Comparison of ENCODE assay signal across 27 cellular contexts in genomic region chr4:4499438-4500123, GRCh38.
"Had no signal": no experiment of that assay in that cellular context is flagged by ENCODE, and none has a peak within 500 bp of the region (broad histone marks: within the 10 kb centered on the region; RNA-seq: fewer than 3 reads in every experiment).

No MANE protein-coding gene starts in this region.

- H3K9me3 ChIP-seq: esophagus muscularis mucosa, heart right ventricle, prostate gland, suprapubic skin, tibial nerve had no signal

- FAIRE-seq: bronchial epithelial cell, urothelium cell line had no signal

- H3K4me1 ChIP-seq: foreskin keratinocyte, prostate gland had no signal

- H3K27me3 Mint-ChIP-seq: activated CD4-positive, alpha-beta memory T cell treated with anti-CD3 and anti-CD28 coated beads, Interleukin-2, amount 10 ng/mL, durations not matched to agents 7 days and 5 days; activated CD4-positive, alpha-beta T cell treated with anti-CD3 and anti-CD28 coated beads, Interleukin-2, amount 10 ng/mL, durations not matched to agents 7 days and 5 days; activated T-helper 17 cell treated with anti-CD3 and anti-CD28 coated beads, Interleukin-2, amount 50 U/mL, for 72 hours; central memory CD8-positive, alpha-beta T cell; dendritic cell treated with granulocyte-macrophage colony-stimulating factor and Interleukin-4, amounts not matched to agents 40 ng/mL and 50 ng/mL, for 4 days; natural killer cell treated with Interleukin-12 subunit alpha and Interleukin-12 subunit beta and Interleukin-15 and Interleukin-18, amount 100 ng/mL, for 72 hours; T-helper 17 cell had no signal

- H3K27me3 ChIP-seq: esophagus muscularis mucosa, foreskin keratinocyte, heart right ventricle, suprapubic skin, tibial nerve had no signal

- H3K36me3 Mint-ChIP-seq: natural killer cell treated with Interleukin-12 subunit alpha and Interleukin-12 subunit beta and Interleukin-15 and Interleukin-18, amount 100 ng/mL, for 72 hours had no signal

- H3K4me3 ChIP-seq: esophagus muscularis mucosa, heart right ventricle, prostate gland, suprapubic skin, tibial nerve had no signal

- H3K27ac Mint-ChIP-seq: activated CD4-positive, alpha-beta memory T cell treated with anti-CD3 and anti-CD28 coated beads, Interleukin-2, amount 10 ng/mL, durations not matched to agents 7 days and 5 days; activated CD4-positive, alpha-beta T cell treated with anti-CD3 and anti-CD28 coated beads, Interleukin-2, amount 10 ng/mL, durations not matched to agents 7 days and 5 days; activated T-helper 17 cell treated with anti-CD3 and anti-CD28 coated beads, Interleukin-2, amount 50 U/mL, for 72 hours; dendritic cell treated with granulocyte-macrophage colony-stimulating factor and Interleukin-4, amounts not matched to agents 40 ng/mL and 50 ng/mL, for 4 days; endodermal cell; natural killer cell treated with Interleukin-12 subunit alpha and Interleukin-12 subunit beta and Interleukin-15 and Interleukin-18, amount 100 ng/mL, for 72 hours; T-helper 17 cell had no signal

- ATAC-seq: activated T-cell treated with anti-CD3 and anti-CD28 coated beads, Interleukin-2, amount 50 U/mL, for 4 hours; activated T-helper 17 cell treated with anti-CD3 and anti-CD28 coated beads, Interleukin-2, amount 50 U/mL, for 72 hours; foreskin keratinocyte; heart right ventricle; natural killer cell treated with Interleukin-12 subunit alpha and Interleukin-12 subunit beta and Interleukin-15 and Interleukin-18, amount 100 ng/mL, for 72 hours; T-helper 17 cell had no signal

- H3K27ac ChIP-seq: esophagus muscularis mucosa, foreskin keratinocyte, heart right ventricle, prostate gland, suprapubic skin, tibial nerve had no signal

- H3K36me3 ChIP-seq: esophagus muscularis mucosa, heart right ventricle, prostate gland, suprapubic skin, tibial nerve had no signal

- H3K9me3 Mint-ChIP-seq: activated CD4-positive, alpha-beta memory T cell treated with anti-CD3 and anti-CD28 coated beads, Interleukin-2, amount 10 ng/mL, durations not matched to agents 7 days and 5 days; activated CD4-positive, alpha-beta T cell treated with anti-CD3 and anti-CD28 coated beads, Interleukin-2, amount 10 ng/mL, durations not matched to agents 7 days and 5 days; activated T-cell treated with anti-CD3 and anti-CD28 coated beads, Interleukin-2, amount 50 U/mL, for 4 hours; activated T-helper 17 cell treated with anti-CD3 and anti-CD28 coated beads, Interleukin-2, amount 50 U/mL, for 72 hours; central memory CD8-positive, alpha-beta T cell; dendritic cell treated with granulocyte-macrophage colony-stimulating factor and Interleukin-4, amounts not matched to agents 40 ng/mL and 50 ng/mL, for 4 days; endodermal cell; natural killer cell treated with Interleukin-12 subunit alpha and Interleukin-12 subunit beta and Interleukin-15 and Interleukin-18, amount 100 ng/mL, for 72 hours had no signal

- DNase-seq: activated CD4-positive, alpha-beta memory T cell treated with anti-CD3 and anti-CD28 coated beads, Interleukin-2, amount 10 ng/mL, durations not matched to agents 7 days and 5 days; activated CD4-positive, alpha-beta T cell treated with anti-CD3 and anti-CD28 coated beads for 1 hour; activated CD4-positive, alpha-beta T cell treated with anti-CD3 and anti-CD28 coated beads, Interleukin-2, amount 10 ng/mL, durations not matched to agents 7 days and 5 days; activated gamma-delta T cell treated with Interleukin-2 at 50 U/mL for 16 hours; activated naive CD4-positive, alpha-beta T cell treated with anti-CD3 and anti-CD28 coated beads, Interleukin-2, amount 50 U/mL, for 16 hours; activated T-cell treated with anti-CD3 and anti-CD28 coated beads, Interleukin-2, amount 50 U/mL, for 4 hours; amygdala; endodermal cell; foreskin keratinocyte; heart right ventricle; mesenchymal stem cell; stimulated activated CD4-positive, alpha-beta T cell treated with anti-CD3 and anti-CD28 coated beads, Interleukin-15, amount 100 ng/mL, for 24 hours; stimulated activated CD4-positive, alpha-beta T cell treated with anti-CD3 and anti-CD28 coated beads, Interleukin-2, amount 100 ng/mL, for 24 hours; stimulated activated naive CD4-positive, alpha-beta T cell; SW 1271; T-helper 17 cell; T1000 had no signal

- H3K4me3 Mint-ChIP-seq: activated CD4-positive, alpha-beta memory T cell treated with anti-CD3 and anti-CD28 coated beads, Interleukin-2, amount 10 ng/mL, durations not matched to agents 7 days and 5 days; activated CD4-positive, alpha-beta T cell treated with anti-CD3 and anti-CD28 coated beads, Interleukin-2, amount 10 ng/mL, durations not matched to agents 7 days and 5 days; activated T-cell treated with anti-CD3 and anti-CD28 coated beads, Interleukin-2, amount 50 U/mL, for 4 hours; activated T-helper 17 cell treated with anti-CD3 and anti-CD28 coated beads, Interleukin-2, amount 50 U/mL, for 72 hours; central memory CD8-positive, alpha-beta T cell; dendritic cell treated with granulocyte-macrophage colony-stimulating factor and Interleukin-4, amounts not matched to agents 40 ng/mL and 50 ng/mL, for 4 days; endodermal cell; natural killer cell treated with Interleukin-12 subunit alpha and Interleukin-12 subunit beta and Interleukin-15 and Interleukin-18, amount 100 ng/mL, for 72 hours; T-helper 17 cell had no signal
